In genomic region chr1:233326319-233326994, GRCh38 we compare ENCODE assay signal across 8 cellular contexts. TPM values are rescaled to one million over a fixed set of nuclear protein-coding genes. Genes with fewer than 3 reads are reported as not detected.
A peak's percentile ranks its signal among the peaks of the same experiment; 100 is the strongest.
DNase-seq lines count a peak whose midpoint lies in the region; ATAC-seq, FAIRE-seq and TF ChIP-seq lines count a peak whose summit lies in the region.

No MANE protein-coding gene starts in this region.

- H3K4me1 ChIP-seq in left ventricle myocardium inferior (peaks cover 20% of the 10 kb centered on the region), transverse colon (peaks cover 0 to 27% (median 17%) of the 10 kb centered on the region in 4 donors), tibial artery (peaks cover 0 to 24% (median 17%) of the 10 kb centered on the region in 4 donors)

- peaks cover 35% of the 10 kb centered on the region for H3K27me3 Mint-ChIP-seq in activated T-helper 1 cell treated with anti-CD3 and anti-CD28 coated beads, Interleukin-12 subunit alpha, Interleukin-12 subunit beta, Interleukin-2, Interleukin-4 antibody, amounts not matched to agents 30 ng/mL and 10 ng/mL and 1 ng/mL, durations not matched to agents 14 hours and 24 hours and 36 hours (ENCODE audit: insufficient read depth)

- intact Hi-C loops in left ventricle myocardium inferior (cut with micrococcal nuclease) = no loop called here
- intact Hi-C loops in left cardiac atrium (cut with DNase I) = no loop called here
- intact Hi-C loops in activated T-helper 1 cell treated with anti-CD3 and anti-CD28 coated beads, Interleukin-12 subunit alpha, Interleukin-12 subunit beta, Interleukin-2, Interleukin-4 antibody, amounts not matched to agents 30 ng/mL and 10 ng/mL and 1 ng/mL, durations not matched to agents 14 hours and 24 hours and 36 hours (cut with micrococcal nuclease) = loop anchor here (2.0 kb wide), 3 partner anchors 32 to 80 kb away; partner anchors contain the start of gene PCNX2
- intact Hi-C loops in transverse colon (cut with DNase I; ENCODE audit: low total_unique reads) = no loop called here
- intact Hi-C loops in tibial artery (cut with DNase I; ENCODE audit: low total_unique reads) = no loop called here

- TF ChIP-seq EP300 in transverse colon (IDR thresholded peaks at IDR 0.05; ENCODE audit: low read depth) = no peak

- H3K36me3 Mint-ChIP-seq in activated T-helper 1 cell treated with anti-CD3 and anti-CD28 coated beads, Interleukin-12 subunit alpha, Interleukin-12 subunit beta, Interleukin-2, Interleukin-4 antibody, amounts not matched to agents 30 ng/mL and 10 ng/mL and 1 ng/mL, durations not matched to agents 14 hours and 24 hours and 36 hours (ENCODE audit: low read depth) = no peaks in the 10 kb centered on the region

- DNase-seq in left ventricle myocardium inferior = no peak
- DNase-seq in left cardiac atrium = no peak
- no peak for DNase-seq in activated T-helper 1 cell treated with anti-CD3 and anti-CD28 coated beads, Interleukin-12 subunit alpha, Interleukin-12 subunit beta, Interleukin-2, Interleukin-4 antibody, amounts not matched to agents 30 ng/mL and 10 ng/mL and 1 ng/mL, durations not matched to agents 14 hours and 24 hours and 36 hours (ENCODE audit: low spot score)
- no peak for DNase-seq in transverse colon
- no peak for DNase-seq in NCI-H2227 (lab: John Stamatoyannopoulos, UW; ENCODE audit: unreplicated experiment)
- DNase-seq in tibial artery = no peak
- no peak for DNase-seq in RPMI8226

- peaks cover 11% of the 10 kb centered on the region for H3K4me1 Mint-ChIP-seq in activated T-helper 1 cell treated with anti-CD3 and anti-CD28 coated beads, Interleukin-12 subunit alpha, Interleukin-12 subunit beta, Interleukin-2, Interleukin-4 antibody, amounts not matched to agents 30 ng/mL and 10 ng/mL and 1 ng/mL, durations not matched to agents 14 hours and 24 hours and 36 hours (ENCODE audit: low read depth)

- peaks cover 48% of the 10 kb centered on the region for H3K27me3 ChIP-seq in left ventricle myocardium inferior (ENCODE audit: low read depth)
- H3K27me3 ChIP-seq in transverse colon = peaks cover 16% of the 10 kb centered on the region
- peaks cover 0 to 11% of the 10 kb centered on the region in 2 donors for H3K27me3 ChIP-seq in tibial artery

- TF ChIP-seq POLR2A in transverse colon (IDR thresholded peaks at IDR 0.05) = no peak

- H3K9me3 Mint-ChIP-seq in activated T-helper 1 cell treated with anti-CD3 and anti-CD28 coated beads, Interleukin-12 subunit alpha, Interleukin-12 subunit beta, Interleukin-2, Interleukin-4 antibody, amounts not matched to agents 30 ng/mL and 10 ng/mL and 1 ng/mL, durations not matched to agents 14 hours and 24 hours and 36 hours = no peaks in the 10 kb centered on the region

- no peak overlapping the region for H3K27ac Mint-ChIP-seq in activated T-helper 1 cell treated with anti-CD3 and anti-CD28 coated beads, Interleukin-12 subunit alpha, Interleukin-12 subunit beta, Interleukin-2, Interleukin-4 antibody, amounts not matched to agents 30 ng/mL and 10 ng/mL and 1 ng/mL, durations not matched to agents 14 hours and 24 hours and 36 hours

- H3K36me3 ChIP-seq in left ventricle myocardium inferior (no peaks in the 10 kb centered on the region), transverse colon (no peaks in the 10 kb centered on the region), tibial artery (no peaks in the 10 kb centered on the region)

- no peaks in the 10 kb centered on the region for H3K9me3 ChIP-seq in left ventricle myocardium inferior (replicated peaks)
- no peaks in the 10 kb centered on the region for H3K9me3 ChIP-seq in transverse colon
- H3K9me3 ChIP-seq in tibial artery = no peaks in the 10 kb centered on the region

- 8 to 18% methylated on average over 3 to 6 of the region's 6 CpGs for WGBS in transverse colon (ENCODE audit: low coverage in 1 of 2), 2 donors

- in situ Hi-C loops in transverse colon (cut with MboI; ENCODE audit: low pct_ligation_motif_present in 1 of 4, low pct_unique_long_range_greater_than_20kb in 1 of 4, low sequenced_read_pairs in 3 of 4) = no loop called here

- H3K4me3 ChIP-seq in left ventricle myocardium inferior = peak overlapping the region; percentile 75
- peak overlapping the region in 2 of 4 donors; percentile 61 to 71 for H3K4me3 ChIP-seq in transverse colon
- peak overlapping the region in 1 of 2 donors; percentile 75 for H3K4me3 ChIP-seq in tibial artery

- no peak for ATAC-seq in left cardiac atrium

- peak; percentile 49 for FAIRE-seq in islet of Langerhans (lab: Jason Lieb, UNC)

- TF ChIP-seq CTCF in left ventricle myocardium inferior (IDR thresholded peaks at IDR 0.05; ENCODE audit: borderline replicate concordance) = no peak
- no peak for TF ChIP-seq CTCF in transverse colon (IDR thresholded peaks at IDR 0.05)
- no peak for TF ChIP-seq CTCF in tibial artery (IDR thresholded peaks at IDR 0.05)

- H3K4me3 Mint-ChIP-seq in activated T-helper 1 cell treated with anti-CD3 and anti-CD28 coated beads, Interleukin-12 subunit alpha, Interleukin-12 subunit beta, Interleukin-2, Interleukin-4 antibody, amounts not matched to agents 30 ng/mL and 10 ng/mL and 1 ng/mL, durations not matched to agents 14 hours and 24 hours and 36 hours = peak overlapping the region; percentile 81

- H3K27ac ChIP-seq in left ventricle myocardium inferior (replicated peaks) (no peak overlapping the region), transverse colon (peak overlapping the region; percentile 46 to 64 (median 54)), tibial artery (peak overlapping the region in 1 of 2 donors; percentile 50)

RNA-seq across cellular contexts. Expression of gene MAP3K21, which starts 1.1 kb away (rescaled TPM):
- 0.41 TPM for total RNA-seq in left ventricle myocardium inferior
- under 1 TPM; 0.62 to 0.63 TPM for total RNA-seq in left cardiac atrium
- 1.8 and 2.1 TPM in 2 replicates for total RNA-seq in activated T-helper 1 cell treated with anti-CD3 and anti-CD28 coated beads, Interleukin-12 subunit alpha, Interleukin-12 subunit beta, Interleukin-2, Interleukin-4 antibody, amounts not matched to agents 30 ng/mL and 10 ng/mL and 1 ng/mL, durations not matched to agents 14 hours and 24 hours and 36 hours
- 10 to 100 TPM; 18.7 to 69.3 (median 28.9) TPM for total RNA-seq in transverse colon

RNA-seq across cellular contexts. Expression of gene PCNX2, which starts 30.9 kb away (rescaled TPM):
- total RNA-seq in left ventricle myocardium inferior (0.82 TPM), left cardiac atrium (1 to 10 TPM; 3.2 to 4.2 TPM), transverse colon (100 to 1,000 TPM in 1 of 4 donors, 10 to 100 TPM in 2, 1 to 10 TPM in 1; 6.8 to 518 (median 11.8) TPM)
- total RNA-seq in activated T-helper 1 cell treated with anti-CD3 and anti-CD28 coated beads, Interleukin-12 subunit alpha, Interleukin-12 subunit beta, Interleukin-2, Interleukin-4 antibody, amounts not matched to agents 30 ng/mL and 10 ng/mL and 1 ng/mL, durations not matched to agents 14 hours and 24 hours and 36 hours = 33.1 and 33.7 TPM in 2 replicates
